In the genomic region with DNA sequence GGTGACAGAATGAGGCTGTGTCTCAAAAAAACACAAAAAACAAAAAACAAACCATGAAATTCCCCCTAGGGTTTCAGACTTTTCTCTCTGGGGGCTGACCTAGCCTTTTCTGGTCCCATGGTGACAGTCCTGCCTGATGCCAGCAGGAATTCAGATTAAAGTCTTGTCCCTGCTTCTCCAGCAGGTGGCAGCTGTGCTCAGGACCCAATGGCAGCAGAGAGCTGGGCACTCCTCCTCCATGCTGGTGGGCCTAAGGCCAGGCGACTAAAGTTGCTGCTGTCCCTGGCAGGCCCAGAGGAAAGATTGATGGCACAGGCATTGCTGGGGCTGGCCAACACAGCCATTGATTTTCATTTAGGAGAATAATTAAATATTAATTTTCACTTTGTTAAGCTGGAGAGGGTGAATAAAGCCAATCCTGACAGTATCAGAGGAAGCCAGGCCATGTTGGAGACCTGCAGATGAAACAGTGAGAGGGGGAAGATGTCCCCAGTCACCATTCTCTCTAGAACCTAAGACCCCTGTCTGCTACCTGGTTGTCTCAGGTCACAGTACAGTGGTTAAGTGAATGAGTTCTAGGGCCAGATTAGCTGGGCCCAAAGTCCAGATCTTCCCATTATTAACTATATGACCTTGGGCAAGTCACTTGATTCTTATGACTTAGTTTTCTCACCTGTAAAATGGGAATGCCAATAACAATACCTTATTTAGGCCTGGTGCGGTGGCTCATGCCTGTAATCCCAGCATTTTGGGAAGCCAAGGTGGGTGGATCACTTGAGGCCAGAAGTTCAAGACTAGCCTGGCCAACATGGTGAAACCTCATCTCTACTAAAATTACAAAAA, we compare ENCODE assay signal across 7 cellular contexts. TPM values are rescaled to one million over a fixed set of nuclear protein-coding genes. Genes with fewer than 3 reads are reported as not detected.
DNase-seq lines count a peak whose midpoint lies in the region; ATAC-seq and TF ChIP-seq lines count a peak whose summit lies in the region.

No MANE protein-coding gene starts in this region.

- H3K9me3 Mint-ChIP-seq in activated CD8-positive, alpha-beta memory T cell treated with anti-CD3 and anti-CD28 coated beads, Interleukin-2, amount 10 ng/mL, durations not matched to agents 7 days and 5 days (ENCODE audit: low read depth) = no peaks in the 10 kb centered on the region
- H3K9me3 Mint-ChIP-seq in naive thymus-derived CD8-positive, alpha-beta T cell = no peaks in the 10 kb centered on the region

- no peaks in the 10 kb centered on the region for H3K27me3 ChIP-seq in HL-60 (ENCODE audit: insufficient read depth, poor library complexity, severe bottlenecking)

- no peak overlapping the region for H3K27ac ChIP-seq in HL-60 (replicated peaks)

- ATAC-seq in activated CD8-positive, alpha-beta memory T cell treated with anti-CD3 and anti-CD28 coated beads, Interleukin-2, amount 10 ng/mL, durations not matched to agents 7 days and 5 days = peak; percentile 98
- peak; percentile 85 to 89 for ATAC-seq in naive thymus-derived CD8-positive, alpha-beta T cell

- H3K27me3 Mint-ChIP-seq in activated CD8-positive, alpha-beta memory T cell treated with anti-CD3 and anti-CD28 coated beads, Interleukin-2, amount 10 ng/mL, durations not matched to agents 7 days and 5 days = peaks cover 13% of the 10 kb centered on the region
- no peaks in the 10 kb centered on the region for H3K27me3 Mint-ChIP-seq in naive thymus-derived CD8-positive, alpha-beta T cell

- POLR2A ChIA-PET in naive thymus-derived CD8-positive, alpha-beta T cell (lab: Charles Lee) = interaction anchor here (0.6 to 1.3 kb wide), 3 partner anchors 12 to 64 kb away, joined by 3 to 4 read pairs (median 3); no protein-coding TSS in a partner anchor

- DNase-seq in HL-60 (ENCODE audit: low read depth in 1 of 2, low spot score in 1 of 2) (peak in 1 of 2 experiments; percentile 66), NOMO-1 treated with dmso at 0.1 percent for 144 hours (lab: John Stamatoyannopoulos, UW; ENCODE audit: unreplicated experiment) (peak; percentile 35), erythroblast (lab: John Stamatoyannopoulos, UW) (peak; percentile 62 to 72), stromal cell of bone marrow (ENCODE audit: low read depth) (peak; percentile 47)
- peak; percentile 78 for DNase-seq in activated CD8-positive, alpha-beta memory T cell treated with anti-CD3 and anti-CD28 coated beads, Interleukin-2, amount 10 ng/mL, durations not matched to agents 7 days and 5 days
- DNase-seq in naive thymus-derived CD8-positive, alpha-beta T cell = peak in 9 of 10 donors; percentile 19 to 57 (median 43)

- CTCF ChIA-PET in activated CD8-positive, alpha-beta memory T cell treated with anti-CD3 and anti-CD28 coated beads, Interleukin-2, amount 10 ng/mL, durations not matched to agents 7 days and 5 days (lab: Charles Lee) = interaction anchor here (0.8 to 2.4 kb wide), 29 partner anchors 9 to 439 kb away, joined by 3 to 14 read pairs (median 4); a partner anchor contains a TSS

- no peak overlapping the region for H3K4me3 ChIP-seq in HL-60 (replicated peaks; ENCODE audit: insufficient read depth, low read length)

- no peak for TF ChIP-seq POLR2A in erythroblast (IDR thresholded peaks at IDR 0.05; ENCODE audit: low read length)

- peak; percentile 83 for TF ChIP-seq CTCF in GM12874 (IDR thresholded peaks at IDR 0.05; ENCODE audit: insufficient read depth, low read depth, low read length)
- peak; percentile 72 for TF ChIP-seq CTCF in HL-60 (IDR thresholded peaks at IDR 0.05; ENCODE audit: insufficient read depth, low read length)

- no peak overlapping the region for H3K27ac Mint-ChIP-seq in activated CD8-positive, alpha-beta memory T cell treated with anti-CD3 and anti-CD28 coated beads, Interleukin-2, amount 10 ng/mL, durations not matched to agents 7 days and 5 days
- H3K27ac Mint-ChIP-seq in naive thymus-derived CD8-positive, alpha-beta T cell = no peak overlapping the region

- H3K4me3 Mint-ChIP-seq in activated CD8-positive, alpha-beta memory T cell treated with anti-CD3 and anti-CD28 coated beads, Interleukin-2, amount 10 ng/mL, durations not matched to agents 7 days and 5 days = no peak overlapping the region
- no peak overlapping the region for H3K4me3 Mint-ChIP-seq in naive thymus-derived CD8-positive, alpha-beta T cell

- no peaks in the 10 kb centered on the region for H3K4me1 Mint-ChIP-seq in activated CD8-positive, alpha-beta memory T cell treated with anti-CD3 and anti-CD28 coated beads, Interleukin-2, amount 10 ng/mL, durations not matched to agents 7 days and 5 days
- no peaks in the 10 kb centered on the region for H3K4me1 Mint-ChIP-seq in naive thymus-derived CD8-positive, alpha-beta T cell

- no peaks in the 10 kb centered on the region for H3K36me3 Mint-ChIP-seq in activated CD8-positive, alpha-beta memory T cell treated with anti-CD3 and anti-CD28 coated beads, Interleukin-2, amount 10 ng/mL, durations not matched to agents 7 days and 5 days
- no peaks in the 10 kb centered on the region for H3K36me3 Mint-ChIP-seq in naive thymus-derived CD8-positive, alpha-beta T cell

RNA-seq across cellular contexts. Expression of a gene that starts 7.1 kb away (rescaled TPM):
- total RNA-seq in activated CD8-positive, alpha-beta memory T cell treated with anti-CD3 and anti-CD28 coated beads, Interleukin-2, amount 10 ng/mL, durations not matched to agents 7 days and 5 days = under 1 TPM; 0.29 to 0.33 TPM
- 1 to 10 TPM; 4.7 to 5.9 TPM for total RNA-seq in naive thymus-derived CD8-positive, alpha-beta T cell
- under 1 TPM in 1 of 3 donors, not detected in 2; 0.18 TPM for polyA plus RNA-seq in naive thymus-derived CD8-positive, alpha-beta T cell

RNA-seq across cellular contexts. Expression of a gene that starts 40.5 kb away (rescaled TPM):
- 10 to 100 TPM; 55.5 to 66.6 TPM for total RNA-seq in activated CD8-positive, alpha-beta memory T cell treated with anti-CD3 and anti-CD28 coated beads, Interleukin-2, amount 10 ng/mL, durations not matched to agents 7 days and 5 days
- 100 to 1,000 TPM; 122 to 133 TPM for total RNA-seq in naive thymus-derived CD8-positive, alpha-beta T cell
- polyA plus RNA-seq in naive thymus-derived CD8-positive, alpha-beta T cell = 10 to 100 TPM; 13.1 to 38.2 (median 13.9) TPM

Comparison
In these comparisons a context has a peak if more than half of its experiments do, and no peak if none do; other contexts are left out.
1. RNA of a gene that starts 7.1 kb away (total RNA-seq): 4.7 to 5.9 TPM in naive thymus-derived CD8-positive, alpha-beta T cell; 0.29 to 0.33 TPM in activated CD8-positive, alpha-beta memory T cell treated with anti-CD3 and anti-CD28 coated beads, Interleukin-2, amount 10 ng/mL, durations not matched to agents 7 days and 5 days; every median in the first group is over 4 times any median in the second.